ENCODE assay signal across 20 cellular contexts in genomic region chr1:211336775-211337174, GRCh38. TPM values are rescaled to one million over a fixed set of nuclear protein-coding genes. Genes with fewer than 3 reads are reported as not detected.
DNase-seq lines count a peak whose midpoint lies in the region; ATAC-seq, FAIRE-seq and TF ChIP-seq lines count a peak whose summit lies in the region.
"Had no signal": no experiment of that assay in that cellular context is flagged by ENCODE, and none has a peak within 500 bp of the region (broad histone marks: within the 10 kb centered on the region; RNA-seq: fewer than 3 reads in every experiment).

No MANE protein-coding gene starts in this region.

- no peaks in the 10 kb centered on the region for H4K20me1 ChIP-seq in OCI-LY1 (ENCODE audit: insufficient read depth, low read length)

- H3K36me3 ChIP-seq in OCI-LY1 (ENCODE audit: insufficient read depth, low read length): peaks cover 6% of the 10 kb centered on the region
- H3K36me3 ChIP-seq in body of pancreas (replicated peaks in 1 of 2; ENCODE audit: insufficient read depth in 1 of 2, low read depth in 2 of 2): no peaks in the 10 kb centered on the region
- H3K36me3 ChIP-seq in small intestine (ENCODE audit: control insufficient read depth in 2 of 2, insufficient read depth in 2 of 2, low read length in 2 of 2): no peaks in the 10 kb centered on the region
- H3K36me3 ChIP-seq: prostate gland had no signal

- H3K4me2 ChIP-seq in OCI-LY1 (ENCODE audit: low read length): peak overlapping the region; percentile 49

- peak overlapping the region; percentile 45; the same call in 1 of the 2 replicates for H3K9ac ChIP-seq in OCI-LY1 (ENCODE audit: low read length)

- no peaks in the 10 kb centered on the region for H3K9me3 Mint-ChIP-seq in activated T-cell treated with anti-CD3 and anti-CD28 coated beads, Interleukin-2, amount 50 U/mL, for 24 hours
- peaks cover 0 to 1% of the 10 kb centered on the region in 2 donors for H3K9me3 Mint-ChIP-seq in stimulated activated naive B cell treated with anti-CD40 and anti-IgM and Interleukin-4, amounts not matched to agents 10 μg/mL and 1 μg/mL and 100 μg/mL, for 72 hours

- no peaks in the 10 kb centered on the region for H3K9me2 ChIP-seq in OCI-LY1 (ENCODE audit: low read depth, low read length)

- H3K27ac ChIP-seq in OCI-LY1 (ENCODE audit: low read depth, low read length, poor library complexity, severe bottlenecking): peak overlapping the region; percentile 89
- H3K27ac ChIP-seq in body of pancreas: peak overlapping the region; percentile 26 to 66 (median 43)
- H3K27ac ChIP-seq in small intestine (ENCODE audit: low read depth in 1 of 2, low read length in 1 of 2): no peak overlapping the region
- H3K27ac ChIP-seq in right cardiac atrium (ENCODE audit: low read length): no peak overlapping the region
- H3K27ac ChIP-seq: epithelial cell of prostate, prostate gland had no signal

- no peak for TF ChIP-seq POLR2A in body of pancreas (IDR thresholded peaks at IDR 0.05)

- H3K4me1 Mint-ChIP-seq in activated T-cell treated with anti-CD3 and anti-CD28 coated beads, Interleukin-2, amount 50 U/mL, for 24 hours (ENCODE audit: low read depth): peaks cover 94% of the 10 kb centered on the region
- H3K4me1 Mint-ChIP-seq in stimulated activated naive B cell treated with anti-CD40 and anti-IgM and Interleukin-4, amounts not matched to agents 10 μg/mL and 1 μg/mL and 100 μg/mL, for 72 hours: peaks cover 76 to 94% of the 10 kb centered on the region in 2 donors

- TF ChIP-seq CTCF in OCI-LY1 (IDR thresholded peaks at IDR 0.05; ENCODE audit: low read length) (no peak), body of pancreas (IDR thresholded peaks at IDR 0.05) (no peak)

- ATAC-seq in body of pancreas: no peak
- no peak for ATAC-seq in stimulated activated naive B cell treated with anti-CD40 and anti-IgM and Interleukin-4, amounts not matched to agents 10 μg/mL and 1 μg/mL and 100 μg/mL, for 72 hours (replicated peaks)
- no peak for ATAC-seq in right cardiac atrium

- no peaks in the 10 kb centered on the region for H3K27me3 ChIP-seq in OCI-LY1 (ENCODE audit: insufficient read depth, low read length)
- no peaks in the 10 kb centered on the region for H3K27me3 ChIP-seq in body of pancreas
- H3K27me3 ChIP-seq in small intestine (ENCODE audit: control insufficient read depth in 2 of 2, insufficient read depth in 2 of 2, low read length in 2 of 2): no peaks in the 10 kb centered on the region
- no peaks in the 10 kb centered on the region for H3K27me3 ChIP-seq in right cardiac atrium (ENCODE audit: control insufficient read depth, insufficient read depth)

- intact Hi-C loops in body of pancreas (cut with DNase I) (no loop called here), right cardiac atrium (cut with DNase I) (no loop called here)

- no peaks in the 10 kb centered on the region; the same call in 1 of the 2 replicates for H3F3A ChIP-seq in OCI-LY1 (ENCODE audit: insufficient read depth, low read length)

- 53 to 54% methylated on average over 15 of the region's 15 CpGs for WGBS in body of pancreas, 2 donors
- 44 to 83% (median 59%) methylated on average over 15 of the region's 15 CpGs for WGBS in small intestine, 3 donors
- WGBS in right cardiac atrium: 96% methylated on average over 15 of the region's 15 CpGs

- no peaks in the 10 kb centered on the region for H3K27me3 Mint-ChIP-seq in activated T-cell treated with anti-CD3 and anti-CD28 coated beads, Interleukin-2, amount 50 U/mL, for 24 hours
- H3K27me3 Mint-ChIP-seq in stimulated activated naive B cell treated with anti-CD40 and anti-IgM and Interleukin-4, amounts not matched to agents 10 μg/mL and 1 μg/mL and 100 μg/mL, for 72 hours: no peaks in the 10 kb centered on the region

- peak overlapping the region; percentile 42 for H3K4me3 ChIP-seq in OCI-LY1 (ENCODE audit: low read depth, low read length, poor library complexity, severe bottlenecking)
- no peak overlapping the region for H3K4me3 ChIP-seq in body of pancreas
- H3K4me3 ChIP-seq in small intestine (ENCODE audit: low read depth in 1 of 2, low read length in 2 of 2): no peak overlapping the region
- H3K4me3 ChIP-seq in right cardiac atrium (ENCODE audit: low read length): no peak overlapping the region
- H3K4me3 ChIP-seq: prostate gland had no signal

- H3K4me3 Mint-ChIP-seq in activated T-cell treated with anti-CD3 and anti-CD28 coated beads, Interleukin-2, amount 50 U/mL, for 24 hours: no peak overlapping the region
- H3K4me3 Mint-ChIP-seq in stimulated activated naive B cell treated with anti-CD40 and anti-IgM and Interleukin-4, amounts not matched to agents 10 μg/mL and 1 μg/mL and 100 μg/mL, for 72 hours: no peak overlapping the region

- H3K9me3 ChIP-seq in OCI-LY1 (ENCODE audit: low read length) (no peaks in the 10 kb centered on the region), body of pancreas (no peaks in the 10 kb centered on the region), small intestine (ENCODE audit: control insufficient read depth, low read depth) (no peaks in the 10 kb centered on the region), right cardiac atrium (ENCODE audit: control insufficient read depth, low read length) (no peaks in the 10 kb centered on the region)
- H3K9me3 ChIP-seq: prostate gland had no signal

- peak overlapping the region; percentile 92 for H3K27ac Mint-ChIP-seq in activated T-cell treated with anti-CD3 and anti-CD28 coated beads, Interleukin-2, amount 50 U/mL, for 24 hours
- peak overlapping the region; percentile 90 for H3K27ac Mint-ChIP-seq in stimulated activated naive B cell treated with anti-CD40 and anti-IgM and Interleukin-4, amounts not matched to agents 10 μg/mL and 1 μg/mL and 100 μg/mL, for 72 hours

- peaks cover 79% of the 10 kb centered on the region for H3K4me1 ChIP-seq in OCI-LY1 (ENCODE audit: insufficient read depth, low read length, severe bottlenecking)
- peaks cover 95% of the 10 kb centered on the region for H3K4me1 ChIP-seq in body of pancreas
- peaks cover 5 to 20% of the 10 kb centered on the region in 2 donors for H3K4me1 ChIP-seq in small intestine (ENCODE audit: control insufficient read depth in 2 of 2, insufficient read depth in 1 of 2, low read depth in 1 of 2, low read length in 1 of 2)
- peaks cover 2% of the 10 kb centered on the region for H3K4me1 ChIP-seq in right cardiac atrium (ENCODE audit: control insufficient read depth, insufficient read depth, low read length)

- FAIRE-seq in small intestine (lab: Jason Lieb, UNC): no peak

- H2AFZ ChIP-seq in OCI-LY1 (ENCODE audit: low read length): no peak overlapping the region

- DNase-seq in activated T-cell treated with anti-CD3 and anti-CD28 coated beads, Interleukin-2, amount 50 U/mL, for 24 hours: no peak
- DNase-seq in activated T-cell treated with anti-CD3 and anti-CD28 coated beads, Interleukin-2, amount 50 U/mL, for 1 hour: no peak
- DNase-seq in body of pancreas (peak in 1 of 4 donors; percentile 57), small intestine (no peak), right cardiac atrium (no peak), OCI-M2 (lab: John Stamatoyannopoulos, UW; ENCODE audit: unreplicated experiment) (no peak)
- no peak for DNase-seq in stimulated activated naive B cell treated with anti-CD40 and anti-IgM and Interleukin-4, amounts not matched to agents 10 μg/mL and 1 μg/mL and 100 μg/mL, for 72 hours
- DNase-seq: ACHN; activated CD4-positive, alpha-beta T cell treated with anti-CD3 and anti-CD28 coated beads for 4 hours; cortex of kidney; GF-D8; Karpas-422; NCI-H1417; NCI-H226; Right ventricle myocardium superior; stimulated activated naive CD4-positive, alpha-beta T cell treated with Interleukin-2 at 50 U/mL for 16 hours; T1000 had no signal

- peaks cover 50% of the 10 kb centered on the region for H3K36me3 Mint-ChIP-seq in activated T-cell treated with anti-CD3 and anti-CD28 coated beads, Interleukin-2, amount 50 U/mL, for 24 hours (ENCODE audit: low read depth)
- peaks cover 6 to 28% of the 10 kb centered on the region in 2 donors for H3K36me3 Mint-ChIP-seq in stimulated activated naive B cell treated with anti-CD40 and anti-IgM and Interleukin-4, amounts not matched to agents 10 μg/mL and 1 μg/mL and 100 μg/mL, for 72 hours

- H3K79me2 ChIP-seq in OCI-LY1 (ENCODE audit: insufficient read depth, low read length): peaks cover 58% of the 10 kb centered on the region

RNA-seq across cellular contexts. Expression of gene TRAF5, which starts 10.1 kb away (rescaled TPM):
- total RNA-seq in body of pancreas: 10 to 100 TPM; 35.6 to 37.6 TPM
- polyA plus RNA-seq in small intestine: 1 to 10 TPM in 2 of 3 donors, under 1 TPM in 1; 0.67 to 5.7 (median 1.6) TPM
- 1 to 10 TPM; 2.5 to 4.3 (median 3.0) TPM for total RNA-seq in right cardiac atrium
- polyA plus RNA-seq in right cardiac atrium: 2.6 TPM

Comparison
In these comparisons a context has a peak if more than half of its experiments do, and no peak if none do; other contexts are left out.
1. H3K27ac ChIP-seq: peak in OCI-LY1 (single experiment) and body of pancreas (4 of 4); none in small intestine (0 of 2) and right cardiac atrium (single experiment).
2. RNA of gene TRAF5, which starts 10.1 kb away (total RNA-seq): 35.6 to 37.6 TPM in body of pancreas; 2.5 to 4.3 TPM in right cardiac atrium; every median in the first group is over 4 times any median in the second.